Comparison of ENCODE assay signal across 19 cellular contexts in the genomic region with DNA sequence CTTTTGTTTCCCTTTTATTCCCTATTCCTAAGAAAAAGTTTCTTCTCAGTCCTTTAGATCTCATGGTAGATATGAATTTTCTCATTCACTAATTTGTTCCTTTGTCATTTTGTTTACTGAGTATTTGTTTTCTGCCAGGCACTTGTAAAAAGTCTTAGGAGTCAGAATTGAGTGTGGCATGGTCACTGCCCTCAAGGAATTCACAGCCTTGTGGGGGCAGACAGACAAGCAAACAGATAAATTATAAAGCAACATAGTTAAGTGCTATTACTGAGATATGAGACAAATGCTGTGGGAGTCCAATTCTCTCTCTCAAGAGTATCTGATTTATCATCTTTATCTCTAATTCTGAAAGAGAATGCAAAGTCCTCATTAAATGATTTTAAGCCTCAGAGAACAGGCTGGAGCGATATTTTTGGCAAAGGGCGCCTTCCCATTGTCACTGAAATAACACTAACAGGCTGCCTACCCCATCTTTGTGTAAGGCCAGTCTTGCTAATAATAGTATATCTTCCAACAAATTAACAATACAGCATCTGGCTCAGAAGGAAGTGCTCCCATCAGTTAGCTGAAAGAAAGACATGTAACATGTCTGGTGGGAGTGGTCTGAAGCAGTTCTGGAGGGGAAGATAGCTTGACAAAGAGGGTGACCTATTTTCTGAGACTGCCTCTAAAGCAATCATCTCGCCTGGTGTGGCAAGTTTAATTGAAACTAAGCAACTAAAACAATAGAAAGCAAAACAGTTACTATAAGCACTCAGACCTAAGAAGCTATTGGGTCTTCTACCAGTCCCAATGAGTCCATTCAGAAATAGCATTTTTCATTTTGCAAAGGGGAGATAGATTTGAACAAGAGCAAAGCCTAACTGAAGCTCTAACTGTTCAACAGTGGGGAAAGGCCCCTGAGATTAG.
DNase-seq lines count a peak whose midpoint lies in the region; ATAC-seq, FAIRE-seq and TF ChIP-seq lines count a peak whose summit lies in the region.
"Had no signal": no experiment of that assay in that cellular context is flagged by ENCODE, and none has a peak within 500 bp of the region (broad histone marks: within the 10 kb centered on the region; RNA-seq: fewer than 3 reads in every experiment).

No MANE protein-coding gene starts in this region.

- H3K4me1 ChIP-seq in BLaER1 = peaks cover 8% of the 10 kb centered on the region
- peaks cover 32% of the 10 kb centered on the region for H3K4me1 ChIP-seq in neural progenitor cell
- no peaks in the 10 kb centered on the region for H3K4me1 ChIP-seq in neuronal stem cell (ENCODE audit: control insufficient read depth in 2 of 2, insufficient read depth in 1 of 2, low read depth in 1 of 2, low read length in 2 of 2)
- no peaks in the 10 kb centered on the region for H3K4me1 ChIP-seq in GM23248 (ENCODE audit: insufficient read depth)

- no peak overlapping the region for H2BK12ac ChIP-seq in neuronal stem cell (ENCODE audit: low read length)

- H3K4me2 ChIP-seq in BLaER1 (peak overlapping the region; percentile 8; the same call in 1 of the 2 replicates), neural progenitor cell (peak overlapping the region; percentile 31), neuronal stem cell (ENCODE audit: insufficient read depth, low read length, poor library complexity, severe bottlenecking) (no peak overlapping the region), GM23248 (ENCODE audit: unreplicated experiment) (no peak overlapping the region)
- H3K4me2 ChIP-seq: GM23338 had no signal

- H3K14ac ChIP-seq in neuronal stem cell (ENCODE audit: low read length) = no peak overlapping the region

- H3K18ac ChIP-seq in neuronal stem cell (ENCODE audit: low read length) = no peak overlapping the region

- H3F3A ChIP-seq in neural progenitor cell (ENCODE audit: low read depth) (peaks cover 10% of the 10 kb centered on the region), GM23248 (ENCODE audit: insufficient read depth) (no peaks in the 10 kb centered on the region)

- in situ Hi-C loops in GM23248 (cut with MboI) = no loop called here

- H4K20me1 ChIP-seq in BLaER1 (no peaks in the 10 kb centered on the region), neural progenitor cell (ENCODE audit: low read depth) (no peaks in the 10 kb centered on the region), GM23248 (ENCODE audit: insufficient read depth) (no peaks in the 10 kb centered on the region)

- H2AFZ ChIP-seq in neural progenitor cell (replicated peaks) (peak overlapping the region; percentile 5), neuronal stem cell (ENCODE audit: low read length) (no peak overlapping the region), GM23248 (no peak overlapping the region)
- H2AFZ ChIP-seq: GM23338 had no signal

- no peak overlapping the region for H4K8ac ChIP-seq in neuronal stem cell (ENCODE audit: low read depth, low read length)

- H3K27me3 ChIP-seq in BLaER1 = peaks cover 67% of the 10 kb centered on the region
- no peaks in the 10 kb centered on the region for H3K27me3 ChIP-seq in neural progenitor cell
- no peaks in the 10 kb centered on the region for H3K27me3 ChIP-seq in neuronal stem cell (ENCODE audit: control insufficient read depth in 3 of 3, insufficient read depth in 3 of 3, low read depth in 1 of 3, low read length in 3 of 3)
- H3K27me3 ChIP-seq in GM23248 (replicated peaks; ENCODE audit: insufficient read depth) = no peaks in the 10 kb centered on the region

- H3K79me2 ChIP-seq in neural progenitor cell (ENCODE audit: low read depth) (no peaks in the 10 kb centered on the region), GM23248 (ENCODE audit: insufficient read depth) (no peaks in the 10 kb centered on the region)

- H3K79me1 ChIP-seq in neuronal stem cell (ENCODE audit: low read depth, low read length) = no peaks in the 10 kb centered on the region

- DNase-seq in GM19239 (ENCODE audit: insufficient read length, low spot score) (no peak), neural progenitor cell (ENCODE audit: low spot score) (peak; percentile 24), neuronal stem cell (ENCODE audit: low spot score) (no peak), GM23248 (no peak), SIG-M5 (lab: John Stamatoyannopoulos, UW) (no peak)
- DNase-seq: C1 segment of cervical spinal cord; CD8-positive, alpha-beta memory T cell; DMS53; NCI-H1105; NCI-H2081; NCI-H510A; NCI-H774; OCI-M1; SHP77 had no signal

- H3K36me3 ChIP-seq in BLaER1 (no peaks in the 10 kb centered on the region), neural progenitor cell (no peaks in the 10 kb centered on the region), neuronal stem cell (replicated peaks in 1 of 2; ENCODE audit: control insufficient read depth in 2 of 2, insufficient read depth in 2 of 2, low read length in 2 of 2) (no peaks in the 10 kb centered on the region), GM23248 (ENCODE audit: low read depth) (no peaks in the 10 kb centered on the region)

- H3K27ac ChIP-seq in BLaER1 (no peak overlapping the region), neural progenitor cell (peak overlapping the region; percentile 35), neuronal stem cell (replicated peaks; ENCODE audit: low read length) (no peak overlapping the region), GM23248 (no peak overlapping the region)

- H4K91ac ChIP-seq in neuronal stem cell (ENCODE audit: low read depth, low read length, poor library complexity) = no peak overlapping the region

- H3K9me2 ChIP-seq in GM23248 (ENCODE audit: insufficient read depth) = no peaks in the 10 kb centered on the region

- H3K4me3 ChIP-seq in BLaER1 (no peak overlapping the region), neural progenitor cell (no peak overlapping the region), neuronal stem cell (ENCODE audit: low read length in 2 of 2) (no peak overlapping the region), GM23248 (no peak overlapping the region)
- H3K4me3 ChIP-seq: GM23338, K562 had no signal

- H3K27me3 Mint-ChIP-seq in neural progenitor cell (ENCODE audit: insufficient read depth, low read depth) = no peaks in the 10 kb centered on the region

- no peak overlapping the region for H3K4me3 Mint-ChIP-seq in neural progenitor cell
- H3K4me3 Mint-ChIP-seq: CD8-positive, alpha-beta memory T cell; GM23338 had no signal

- H3K23ac ChIP-seq in neuronal stem cell (ENCODE audit: low read depth, low read length, poor library complexity) = no peak overlapping the region

- H2BK5ac ChIP-seq in neuronal stem cell (ENCODE audit: low read length) = no peak overlapping the region

- no peak overlapping the region for H3K4ac ChIP-seq in neuronal stem cell (ENCODE audit: low read length)

- H2BK15ac ChIP-seq in neuronal stem cell (ENCODE audit: low read length) = no peak overlapping the region

- no peak overlapping the region for H3K9ac ChIP-seq in BLaER1
- no peak overlapping the region for H3K9ac ChIP-seq in neural progenitor cell
- no peak overlapping the region for H3K9ac ChIP-seq in neuronal stem cell (ENCODE audit: low read depth, low read length, poor library complexity)
- no peak overlapping the region for H3K9ac ChIP-seq in GM23248

- no peaks in the 10 kb centered on the region for H3K36me3 Mint-ChIP-seq in neural progenitor cell
- H3K36me3 Mint-ChIP-seq: CD8-positive, alpha-beta memory T cell had no signal

- no peak for TF ChIP-seq CTCF in neural progenitor cell (IDR thresholded peaks at IDR 0.05)

- ATAC-seq in SK-N-SH treated with all-trans-retinoic acid at 6 μM for 48 hours = no peak
- ATAC-seq: GM23338, HCT116, K562 had no signal

- no peak overlapping the region for H3K27ac Mint-ChIP-seq in neural progenitor cell
- H3K27ac Mint-ChIP-seq: CD8-positive, alpha-beta memory T cell; GM23338 had no signal

- no peak overlapping the region for H2BK120ac ChIP-seq in neuronal stem cell (ENCODE audit: low read depth, low read length)

- H3K4me1 Mint-ChIP-seq in neural progenitor cell = peaks cover 3% of the 10 kb centered on the region
- H3K4me1 Mint-ChIP-seq: CD8-positive, alpha-beta memory T cell; GM23338 had no signal

- no peak overlapping the region for H2AK5ac ChIP-seq in neuronal stem cell (ENCODE audit: low read depth, low read length)

- H3K9me3 ChIP-seq in BLaER1 = no peaks in the 10 kb centered on the region
- H3K9me3 ChIP-seq in neural progenitor cell (ENCODE audit: low read depth) = no peaks in the 10 kb centered on the region
- no peaks in the 10 kb centered on the region for H3K9me3 ChIP-seq in neuronal stem cell (replicated peaks in 1 of 2; ENCODE audit: control insufficient read depth in 2 of 2, insufficient read depth in 1 of 2, low read depth in 1 of 2, low read length in 2 of 2)
- H3K9me3 ChIP-seq in GM23248 (ENCODE audit: low read depth) = no peaks in the 10 kb centered on the region

- FAIRE-seq in GM19239 (lab: Jason Lieb, UNC) = peak; percentile 31
- FAIRE-seq: K562 had no signal

- no CpG with 5 or more reads among the region's 3 CpGs for WGBS in neuronal stem cell (ENCODE audit: extremely low coverage in 2 of 2, insufficient read length in 2 of 2, insufficient replicate concordance in 1 of 2), 2 donors
- 0% methylated on average over 3 of the region's 3 CpGs for WGBS in GM23248 (ENCODE audit: low coverage in 1 of 2, low lambda C conversion rate in 2 of 2, missing lambda C conversion rate in 2 of 2), 2 experiments

- H3K9me3 Mint-ChIP-seq in neural progenitor cell = no peaks in the 10 kb centered on the region
- H3K9me3 Mint-ChIP-seq: CD8-positive, alpha-beta memory T cell; GM23338 had no signal

TF ChIP-seq in SK-N-SH treated with all-trans-retinoic acid at 6 μM for 48 hours, 23 proteins besides CTCF, POLR2A, EP300 and RAD21:
- TF ChIP-seq ISL1 (CRISPR knock-in tag; IDR thresholded peaks at IDR 0.05) = peak; percentile 73
- TF ChIP-seq ZC3H10 (CRISPR knock-in tag; IDR thresholded peaks at IDR 0.05) = no peak

Comparison
In these comparisons a context has a peak if more than half of its experiments do, and no peak if none do; other contexts are left out.
1. H3K4me2 ChIP-seq: peak in BLaER1 (single experiment) and neural progenitor cell (single experiment); none in neuronal stem cell (single experiment) and GM23248 (single experiment).